ENCODE assay signal across 2 cellular contexts in the genomic region with DNA sequence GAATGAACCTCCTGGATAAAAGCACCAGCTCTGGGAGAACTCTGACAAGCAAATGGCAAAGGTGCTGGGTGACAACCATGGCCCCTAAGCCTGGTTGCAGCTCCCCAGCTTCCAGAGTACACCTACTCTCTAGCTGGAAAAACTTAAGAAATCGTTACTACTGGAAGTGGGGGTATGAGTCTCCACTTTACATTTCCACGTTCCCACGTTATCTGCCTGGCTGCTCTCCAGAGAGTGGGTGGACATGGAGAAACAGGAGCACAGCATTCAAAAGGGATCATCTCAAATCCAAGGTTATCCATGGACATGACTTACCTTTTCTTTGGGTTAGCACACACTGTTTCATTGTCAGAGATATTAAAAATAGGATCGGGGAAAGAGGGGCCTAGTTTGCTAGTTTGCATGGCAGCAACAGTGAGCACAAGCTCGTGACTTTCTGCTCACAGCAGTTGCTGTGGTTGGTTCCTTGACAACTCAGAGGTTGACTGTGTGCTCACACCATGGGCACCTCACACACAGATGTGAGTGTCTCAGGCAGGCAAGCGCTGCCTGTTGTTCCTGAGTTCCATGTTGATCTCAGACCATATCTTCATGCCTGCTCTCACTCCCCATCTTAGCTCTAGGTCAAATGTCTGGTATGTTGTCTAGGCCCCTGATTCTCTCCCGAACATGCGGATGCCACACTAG.
TF ChIP-seq lines count a peak whose summit lies in the region.

No MANE protein-coding gene starts in this region.

TF ChIP-seq in IMR-90, 13 proteins besides CTCF, POLR2A, EP300 and RAD21:
- TF ChIP-seq CEBPB (IDR thresholded peaks at IDR 0.05; ENCODE audit: low read depth, low read length): no peak
- no peak for TF ChIP-seq MAFK (IDR thresholded peaks at IDR 0.05; ENCODE audit: low read depth, low read length)
- TF ChIP-seq SMC3 (IDR thresholded peaks at IDR 0.05; ENCODE audit: low read depth, low read length): no peak
- no peak for TF ChIP-seq NFE2L2 (IDR thresholded peaks at IDR 0.05; ENCODE audit: low read depth, low read length)
- TF ChIP-seq MXI1 (IDR thresholded peaks at IDR 0.05; ENCODE audit: borderline replicate concordance, low read depth, low read length): no peak
- TF ChIP-seq RFX5 (IDR thresholded peaks at IDR 0.05; ENCODE audit: low read depth, low read length): no peak
- no peak for TF ChIP-seq FOS (IDR thresholded peaks at IDR 0.05; ENCODE audit: low read depth, low read length)
- TF ChIP-seq RCOR1 (IDR thresholded peaks at IDR 0.05; ENCODE audit: insufficient replicate concordance, low read length): no peak
- TF ChIP-seq, protein P1, sequence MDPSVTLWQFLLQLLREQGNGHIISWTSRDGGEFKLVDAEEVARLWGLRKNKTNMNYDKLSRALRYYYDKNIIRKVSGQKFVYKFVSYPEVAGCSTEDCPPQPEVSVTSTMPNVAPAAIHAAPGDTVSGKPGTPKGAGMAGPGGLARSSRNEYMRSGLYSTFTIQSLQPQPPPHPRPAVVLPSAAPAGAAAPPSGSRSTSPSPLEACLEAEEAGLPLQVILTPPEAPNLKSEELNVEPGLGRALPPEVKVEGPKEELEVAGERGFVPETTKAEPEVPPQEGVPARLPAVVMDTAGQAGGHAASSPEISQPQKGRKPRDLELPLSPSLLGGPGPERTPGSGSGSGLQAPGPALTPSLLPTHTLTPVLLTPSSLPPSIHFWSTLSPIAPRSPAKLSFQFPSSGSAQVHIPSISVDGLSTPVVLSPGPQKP (IDR thresholded peaks at IDR 0.05; ENCODE audit: borderline replicate concordance, low read depth, low read length): no peak
- no peak for TF ChIP-seq MAZ (IDR thresholded peaks at IDR 0.05; ENCODE audit: borderline replicate concordance, low read depth, low read length)
- TF ChIP-seq, protein P2, sequence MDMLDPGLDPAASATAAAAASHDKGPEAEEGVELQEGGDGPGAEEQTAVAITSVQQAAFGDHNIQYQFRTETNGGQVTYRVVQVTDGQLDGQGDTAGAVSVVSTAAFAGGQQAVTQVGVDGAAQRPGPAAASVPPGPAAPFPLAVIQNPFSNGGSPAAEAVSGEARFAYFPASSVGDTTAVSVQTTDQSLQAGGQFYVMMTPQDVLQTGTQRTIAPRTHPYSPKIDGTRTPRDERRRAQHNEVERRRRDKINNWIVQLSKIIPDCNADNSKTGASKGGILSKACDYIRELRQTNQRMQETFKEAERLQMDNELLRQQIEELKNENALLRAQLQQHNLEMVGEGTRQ (IDR thresholded peaks at IDR 0.05; ENCODE audit: low read depth, low read length): no peak
- TF ChIP-seq BHLHE40 (IDR thresholded peaks at IDR 0.05; ENCODE audit: low read depth, low read length): no peak

TF ChIP-seq in GM12878, 131 proteins besides CTCF, POLR2A, EP300 and RAD21:
- 0 out of 2 replicates have a peak, but pooled peaks have one; percentile 38 for TF ChIP-seq MTA3 (IDR thresholded peaks at IDR 0.05; ENCODE audit: borderline replicate concordance, low read length)
- TF ChIP-seq KLF5 (IDR thresholded peaks at IDR 0.05; ENCODE audit: partially characterized antibody): no peak
- no peak for TF ChIP-seq JUND (IDR thresholded peaks at IDR 0.05; ENCODE audit: low read depth, low read length)
- no peak for TF ChIP-seq MTA2 (IDR thresholded peaks at IDR 0.05; ENCODE audit: low read depth)
- no peak for TF ChIP-seq ZSCAN29 (IDR thresholded peaks at IDR 0.05)
- TF ChIP-seq SMARCA5 (IDR thresholded peaks at IDR 0.05): no peak
- no peak for TF ChIP-seq JUNB (IDR thresholded peaks at IDR 0.05)
- peak; percentile 39; the same call in 1 of the 2 replicates for TF ChIP-seq RUNX3 (IDR thresholded peaks at IDR 0.05; ENCODE audit: low read length)
- TF ChIP-seq TCF7 (IDR thresholded peaks at IDR 0.05; ENCODE audit: borderline replicate concordance): no peak
- TF ChIP-seq, protein P3, sequence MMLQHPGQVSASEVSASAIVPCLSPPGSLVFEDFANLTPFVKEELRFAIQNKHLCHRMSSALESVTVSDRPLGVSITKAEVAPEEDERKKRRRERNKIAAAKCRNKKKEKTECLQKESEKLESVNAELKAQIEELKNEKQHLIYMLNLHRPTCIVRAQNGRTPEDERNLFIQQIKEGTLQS (IDR thresholded peaks at IDR 0.05; ENCODE audit: borderline replicate concordance, extremely low read depth, low read depth, low read length): no peak
- TF ChIP-seq PAX5 (IDR thresholded peaks at IDR 0.05; ENCODE audit: borderline replicate concordance, low read depth, low read length): no peak
- TF ChIP-seq SUPT20H (IDR thresholded peaks at IDR 0.05; ENCODE audit: borderline replicate concordance, control insufficient read depth, low read depth, low read length): no peak
- no peak for TF ChIP-seq PAX8 (IDR thresholded peaks at IDR 0.05)
- TF ChIP-seq MEF2A (IDR thresholded peaks at IDR 0.05; ENCODE audit: insufficient read depth, low read depth, low read length): no peak
- TF ChIP-seq, protein P4, sequence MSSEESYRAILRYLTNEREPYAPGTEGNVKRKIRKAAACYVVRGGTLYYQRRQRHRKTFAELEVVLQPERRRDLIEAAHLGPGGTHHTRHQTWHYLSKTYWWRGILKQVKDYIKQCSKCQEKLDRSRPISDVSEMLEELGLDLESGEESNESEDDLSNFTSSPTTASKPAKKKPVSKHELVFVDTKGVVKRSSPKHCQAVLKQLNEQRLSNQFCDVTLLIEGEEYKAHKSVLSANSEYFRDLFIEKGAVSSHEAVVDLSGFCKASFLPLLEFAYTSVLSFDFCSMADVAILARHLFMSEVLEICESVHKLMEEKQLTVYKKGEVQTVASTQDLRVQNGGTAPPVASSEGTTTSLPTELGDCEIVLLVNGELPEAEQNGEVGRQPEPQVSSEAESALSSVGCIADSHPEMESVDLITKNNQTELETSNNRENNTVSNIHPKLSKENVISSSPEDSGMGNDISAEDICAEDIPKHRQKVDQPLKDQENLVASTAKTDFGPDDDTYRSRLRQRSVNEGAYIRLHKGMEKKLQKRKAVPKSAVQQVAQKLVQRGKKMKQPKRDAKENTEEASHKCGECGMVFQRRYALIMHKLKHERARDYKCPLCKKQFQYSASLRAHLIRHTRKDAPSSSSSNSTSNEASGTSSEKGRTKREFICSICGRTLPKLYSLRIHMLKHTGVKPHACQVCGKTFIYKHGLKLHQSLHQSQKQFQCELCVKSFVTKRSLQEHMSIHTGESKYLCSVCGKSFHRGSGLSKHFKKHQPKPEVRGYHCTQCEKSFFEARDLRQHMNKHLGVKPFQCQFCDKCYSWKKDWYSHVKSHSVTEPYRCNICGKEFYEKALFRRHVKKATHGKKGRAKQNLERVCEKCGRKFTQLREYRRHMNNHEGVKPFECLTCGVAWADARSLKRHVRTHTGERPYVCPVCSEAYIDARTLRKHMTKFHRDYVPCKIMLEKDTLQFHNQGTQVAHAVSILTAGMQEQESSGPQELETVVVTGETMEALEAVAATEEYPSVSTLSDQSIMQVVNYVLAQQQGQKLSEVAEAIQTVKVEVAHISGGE (CRISPR knock-in tag; IDR thresholded peaks at IDR 0.05): no peak
- no peak for TF ChIP-seq RBBP5 (conservative IDR thresholded peaks at IDR 0.05)
